ENCODE assay signal across 21 cellular contexts in genomic region chr1:228177936-228178710, GRCh38. TPM values are rescaled to one million over a fixed set of nuclear protein-coding genes. Genes with fewer than 3 reads are reported as not detected.
DNase-seq lines count a peak whose midpoint lies in the region; ATAC-seq and TF ChIP-seq lines count a peak whose summit lies in the region.
"Had no signal": no experiment of that assay in that cellular context is flagged by ENCODE, and none has a peak within 500 bp of the region (broad histone marks: within the 10 kb centered on the region; RNA-seq: fewer than 3 reads in every experiment).

No MANE protein-coding gene starts in this region.

- H3K27me3 Mint-ChIP-seq in natural killer cell (ENCODE audit: low read depth in 2 of 2), result no peaks in the 10 kb centered on the region
- H3K27me3 Mint-ChIP-seq in natural killer cell treated with Interleukin-12 subunit alpha and Interleukin-12 subunit beta and Interleukin-15 and Interleukin-18, amount 100 ng/mL, for 72 hours, result no peaks in the 10 kb centered on the region
- peaks cover 15 to 30% (median 17%) of the 10 kb centered on the region in 3 donors for H3K27me3 Mint-ChIP-seq in immature natural killer cell (ENCODE audit: low read depth in 3 of 3)
- H3K27me3 Mint-ChIP-seq: central memory CD8-positive, alpha-beta T cell had no signal

- no peak overlapping the region for H2AFZ ChIP-seq in parathyroid adenoma

- DNase-seq in natural killer cell, result no peak
- DNase-seq in natural killer cell treated with Interleukin-12 subunit alpha and Interleukin-12 subunit beta and Interleukin-15 and Interleukin-18, amount 100 ng/mL, for 72 hours (ENCODE audit: low spot score), result no peak
- peak in 1 of 3 donors; percentile 38 for DNase-seq in immature natural killer cell
- DNase-seq in uterus, result peak in 1 of 2 donors; percentile 5
- no peak for DNase-seq in superior temporal gyrus (ENCODE audit: extremely low spot score)
- DNase-seq: activated CD4-positive, alpha-beta T cell treated with anti-CD3 and anti-CD28 coated beads for 4 hours; activated naive CD4-positive, alpha-beta T cell treated with anti-CD3 and anti-CD28 coated beads for 36 hours; DMS 273 treated with DMSO at 0.1 percent for 48 hours; effector CD4-positive, alpha-beta T cell; KG1; kidney glomerular epithelial cell; midbrain; NCI-H1930; NCI-H226; SHP77 had no signal

- no peak for TF ChIP-seq CTCF in natural killer cell (IDR thresholded peaks at IDR 0.05)
- no peak for TF ChIP-seq CTCF in parathyroid adenoma (IDR thresholded peaks at IDR 0.05)
- TF ChIP-seq CTCF in uterus (IDR thresholded peaks at IDR 0.05), result no peak

- H3K27ac Mint-ChIP-seq in natural killer cell (peak overlapping the region; percentile 33 to 64), immature natural killer cell (peak overlapping the region; percentile 10 to 80 (median 57))
- H3K27ac Mint-ChIP-seq in natural killer cell treated with Interleukin-12 subunit alpha and Interleukin-12 subunit beta and Interleukin-15 and Interleukin-18, amount 100 ng/mL, for 72 hours, result peak overlapping the region in 1 of 2 donors; percentile 21
- H3K27ac Mint-ChIP-seq: activated naive CD4-positive, alpha-beta T cell treated with anti-CD3 and anti-CD28 coated beads for 36 hours had no signal

- no peak overlapping the region for H3K4me2 ChIP-seq in parathyroid adenoma (ENCODE audit: low read length)

- H3K4me1 ChIP-seq in parathyroid adenoma, result peaks cover 3% of the 10 kb centered on the region
- H3K4me1 ChIP-seq in uterus, result no peaks in the 10 kb centered on the region

- TF ChIP-seq POLR2A in uterus (IDR thresholded peaks at IDR 0.05), result no peak

- intact Hi-C loops in natural killer cell (cut with micrococcal nuclease), result no loop called here
- intact Hi-C loops in uterus (cut with DNase I; ENCODE audit: low total_unique reads), result no loop called here

- H3K79me2 ChIP-seq in parathyroid adenoma, result no peaks in the 10 kb centered on the region

- H3K4me3 ChIP-seq in parathyroid adenoma (ENCODE audit: low read depth, low read length), result no peak overlapping the region
- no peak overlapping the region for H3K4me3 ChIP-seq in uterus

- H3K9me3 ChIP-seq in parathyroid adenoma (ENCODE audit: control insufficient read depth, low read length), result no peaks in the 10 kb centered on the region
- H3K9me3 ChIP-seq in uterus, result no peaks in the 10 kb centered on the region
- H3K9me3 ChIP-seq: neutrophil had no signal

- peak overlapping the region; percentile 49 for H3K27ac ChIP-seq in parathyroid adenoma
- H3K27ac ChIP-seq in uterus, result peak overlapping the region; percentile 64 to 66
- H3K27ac ChIP-seq: C4-2B, neutrophil had no signal

- H3K9me3 Mint-ChIP-seq in natural killer cell, result no peaks in the 10 kb centered on the region
- no peaks in the 10 kb centered on the region for H3K9me3 Mint-ChIP-seq in natural killer cell treated with Interleukin-12 subunit alpha and Interleukin-12 subunit beta and Interleukin-15 and Interleukin-18, amount 100 ng/mL, for 72 hours
- H3K9me3 Mint-ChIP-seq in immature natural killer cell, result no peaks in the 10 kb centered on the region
- H3K9me3 Mint-ChIP-seq: activated naive CD4-positive, alpha-beta T cell treated with anti-CD3 and anti-CD28 coated beads for 36 hours; central memory CD8-positive, alpha-beta T cell had no signal

- peaks cover 19 to 21% of the 10 kb centered on the region in 2 donors for H3K4me1 Mint-ChIP-seq in natural killer cell
- H3K4me1 Mint-ChIP-seq in natural killer cell treated with Interleukin-12 subunit alpha and Interleukin-12 subunit beta and Interleukin-15 and Interleukin-18, amount 100 ng/mL, for 72 hours (ENCODE audit: low read depth in 2 of 2), result peaks cover 0 to 5% of the 10 kb centered on the region in 2 donors
- peaks cover 21 to 35% of the 10 kb centered on the region in 2 donors for H3K4me1 Mint-ChIP-seq in immature natural killer cell

- ATAC-seq in natural killer cell, result peak in 1 of 3 donors; percentile 42
- ATAC-seq in natural killer cell treated with Interleukin-12 subunit alpha and Interleukin-12 subunit beta and Interleukin-15 and Interleukin-18, amount 100 ng/mL, for 72 hours, result no peak
- ATAC-seq in GM21786 (IDR thresholded peaks at IDR 0.05; ENCODE audit: unreplicated experiment), result no peak
- ATAC-seq in HG03354 (IDR thresholded peaks at IDR 0.05; ENCODE audit: poor library complexity, severe bottlenecking, unreplicated experiment), result no peak

- no peaks in the 10 kb centered on the region for H3K27me3 ChIP-seq in parathyroid adenoma (ENCODE audit: control insufficient read depth, insufficient read depth, low read length)
- H3K27me3 ChIP-seq in uterus, result no peaks in the 10 kb centered on the region
- H3K27me3 ChIP-seq: neutrophil had no signal

- no peaks in the 10 kb centered on the region for H3K36me3 ChIP-seq in parathyroid adenoma (ENCODE audit: control insufficient read depth, insufficient read depth, low read length)
- H3K36me3 ChIP-seq in uterus, result no peaks in the 10 kb centered on the region

- H3K36me3 Mint-ChIP-seq in natural killer cell, result no peaks in the 10 kb centered on the region
- no peaks in the 10 kb centered on the region for H3K36me3 Mint-ChIP-seq in natural killer cell treated with Interleukin-12 subunit alpha and Interleukin-12 subunit beta and Interleukin-15 and Interleukin-18, amount 100 ng/mL, for 72 hours
- H3K36me3 Mint-ChIP-seq in immature natural killer cell, result peaks cover 0 to 5% (median 3%) of the 10 kb centered on the region in 3 donors

- no peak overlapping the region for H3K9ac ChIP-seq in parathyroid adenoma

- H3K4me3 Mint-ChIP-seq in natural killer cell (peak overlapping the region; percentile 38), immature natural killer cell (peak overlapping the region; percentile 8 to 60 (median 15))
- H3K4me3 Mint-ChIP-seq in natural killer cell treated with Interleukin-12 subunit alpha and Interleukin-12 subunit beta and Interleukin-15 and Interleukin-18, amount 100 ng/mL, for 72 hours, result no peak overlapping the region
- H3K4me3 Mint-ChIP-seq: activated naive CD4-positive, alpha-beta T cell treated with anti-CD3 and anti-CD28 coated beads for 36 hours; central memory CD8-positive, alpha-beta T cell had no signal

RNA-seq across cellular contexts. Expression of gene IBA57, which starts 12.5 kb away (rescaled TPM):
- 10 to 100 TPM; 13.3 to 14.1 (median 13.8) TPM for total RNA-seq in natural killer cell
- total RNA-seq in natural killer cell treated with Interleukin-12 subunit alpha and Interleukin-12 subunit beta and Interleukin-15 and Interleukin-18, amount 100 ng/mL, for 72 hours, result 1 to 10 TPM; 6.8 to 7.9 TPM
- polyA plus RNA-seq in immature natural killer cell, result 1 to 10 TPM; 2.0 to 4.4 (median 2.0) TPM
- 10 to 100 TPM in 2 of 4 donors, 1 to 10 TPM in 2; 3.3 to 13.5 (median 7.5) TPM for total RNA-seq in uterus

RNA-seq across cellular contexts. Expression of gene GJC2, which starts 28.4 kb away (rescaled TPM):
- total RNA-seq in natural killer cell, result 1 to 10 TPM; 1.0 to 2.2 (median 1.7) TPM
- 1 to 10 TPM; 2.1 to 2.2 TPM for total RNA-seq in natural killer cell treated with Interleukin-12 subunit alpha and Interleukin-12 subunit beta and Interleukin-15 and Interleukin-18, amount 100 ng/mL, for 72 hours
- not detected for polyA plus RNA-seq in immature natural killer cell
- 10 to 100 TPM in 2 of 4 donors, 1 to 10 TPM in 2; 2.6 to 25.8 (median 10.7) TPM for total RNA-seq in uterus

RNA-seq across cellular contexts. Expression of gene OBSCN, which starts 29.7 kb away (rescaled TPM):
- total RNA-seq in natural killer cell (10 to 100 TPM in 2 of 3 donors, 1 to 10 TPM in 1; 9.6 to 30.0 (median 14.3) TPM), uterus (10 to 100 TPM in 2 of 4 donors, 1 to 10 TPM in 2; 5.9 to 53.2 (median 22.4) TPM)
- total RNA-seq in natural killer cell treated with Interleukin-12 subunit alpha and Interleukin-12 subunit beta and Interleukin-15 and Interleukin-18, amount 100 ng/mL, for 72 hours, result 10 to 100 TPM in 1 of 2 donors, 1 to 10 TPM in 1; 6.4 to 12.3 TPM
- polyA plus RNA-seq in immature natural killer cell, result 1 to 10 TPM in 1 of 3 donors, under 1 TPM in 1, not detected in 1; 0.19 to 1.9 TPM

RNA-seq across cellular contexts. Expression of gene GUK1, which starts 38.0 kb away (rescaled TPM):
- total RNA-seq in natural killer cell, result 100 to 1,000 TPM; 292 to 313 (median 308) TPM
- 100 to 1,000 TPM; 296 to 329 TPM for total RNA-seq in natural killer cell treated with Interleukin-12 subunit alpha and Interleukin-12 subunit beta and Interleukin-15 and Interleukin-18, amount 100 ng/mL, for 72 hours
- 100 to 1,000 TPM; 516 to 803 (median 763) TPM for polyA plus RNA-seq in immature natural killer cell
- total RNA-seq in uterus, result 100 to 1,000 TPM; 124 to 406 (median 289) TPM
